In the genomic region with DNA sequence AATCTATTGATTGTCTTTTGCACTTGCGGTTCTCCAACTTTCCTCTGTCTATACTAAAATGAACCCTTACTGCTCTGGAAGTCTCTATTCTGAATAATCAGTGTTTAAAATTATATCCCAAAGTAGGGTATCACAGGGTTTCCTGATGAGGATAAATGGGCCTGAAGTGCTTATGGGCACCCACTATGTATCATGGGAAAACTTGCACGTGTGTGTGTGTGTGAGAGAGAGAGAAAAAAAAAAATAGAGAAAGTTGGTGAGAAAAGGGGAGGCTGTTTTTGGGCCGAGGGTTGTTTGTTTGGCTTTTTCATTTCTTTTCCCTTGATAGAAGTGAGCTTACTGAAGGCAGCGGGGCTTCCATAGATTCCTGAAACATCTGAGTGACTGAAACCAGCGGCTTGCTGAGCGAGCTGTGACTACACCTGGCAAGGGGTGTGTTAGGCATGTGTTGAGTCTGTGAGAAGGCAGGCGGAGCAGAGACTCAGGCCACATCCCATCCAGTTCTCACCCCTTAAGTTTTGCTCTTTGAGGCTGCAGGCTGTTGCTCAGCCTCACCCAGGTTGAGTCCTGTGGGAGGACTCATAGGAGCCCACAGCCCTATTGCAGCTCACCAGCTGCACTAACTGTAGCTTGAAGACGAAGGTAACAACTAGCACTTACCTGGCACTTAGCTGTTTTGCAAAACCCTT, we compare ENCODE assay signal across 1 cellular context.
TF ChIP-seq lines count a peak whose summit lies in the region.

No MANE protein-coding gene starts in this region.

TF ChIP-seq in WTC11, 78 proteins besides CTCF, POLR2A, EP300 and RAD21 (continued from another document):
- no peak for TF ChIP-seq STAT6 (CRISPR knock-in tag; conservative IDR thresholded peaks at IDR 0.05; ENCODE audit: low read depth)
- no peak for TF ChIP-seq SMAD3 (CRISPR knock-in tag; IDR thresholded peaks at IDR 0.05; ENCODE audit: borderline replicate concordance)
- TF ChIP-seq OVOL2 (CRISPR knock-in tag; IDR thresholded peaks at IDR 0.05; ENCODE audit: borderline replicate concordance), result no peak
- TF ChIP-seq NR2C2 (CRISPR knock-in tag; IDR thresholded peaks at IDR 0.05), result no peak
- TF ChIP-seq, protein P1, sequence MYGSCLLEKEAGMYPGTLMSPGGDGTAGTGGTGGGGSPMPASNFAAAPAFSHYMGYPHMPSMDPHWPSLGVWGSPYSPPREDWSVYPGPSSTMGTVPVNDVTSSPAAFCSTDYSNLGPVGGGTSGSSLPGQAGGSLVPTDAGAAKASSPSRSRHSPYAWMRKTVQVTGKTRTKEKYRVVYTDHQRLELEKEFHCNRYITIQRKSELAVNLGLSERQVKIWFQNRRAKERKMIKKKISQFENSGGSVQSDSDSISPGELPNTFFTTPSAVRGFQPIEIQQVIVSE (CRISPR knock-in tag; IDR thresholded peaks at IDR 0.05; ENCODE audit: borderline replicate concordance), result no peak
- no peak for TF ChIP-seq NFE2L1 (CRISPR knock-in tag; IDR thresholded peaks at IDR 0.05)
- no peak for TF ChIP-seq MXD4 (CRISPR knock-in tag; IDR thresholded peaks at IDR 0.05; ENCODE audit: borderline replicate concordance)
- TF ChIP-seq SMAD4 (CRISPR knock-in tag; IDR thresholded peaks at IDR 0.05), result no peak
- TF ChIP-seq, protein P2, sequence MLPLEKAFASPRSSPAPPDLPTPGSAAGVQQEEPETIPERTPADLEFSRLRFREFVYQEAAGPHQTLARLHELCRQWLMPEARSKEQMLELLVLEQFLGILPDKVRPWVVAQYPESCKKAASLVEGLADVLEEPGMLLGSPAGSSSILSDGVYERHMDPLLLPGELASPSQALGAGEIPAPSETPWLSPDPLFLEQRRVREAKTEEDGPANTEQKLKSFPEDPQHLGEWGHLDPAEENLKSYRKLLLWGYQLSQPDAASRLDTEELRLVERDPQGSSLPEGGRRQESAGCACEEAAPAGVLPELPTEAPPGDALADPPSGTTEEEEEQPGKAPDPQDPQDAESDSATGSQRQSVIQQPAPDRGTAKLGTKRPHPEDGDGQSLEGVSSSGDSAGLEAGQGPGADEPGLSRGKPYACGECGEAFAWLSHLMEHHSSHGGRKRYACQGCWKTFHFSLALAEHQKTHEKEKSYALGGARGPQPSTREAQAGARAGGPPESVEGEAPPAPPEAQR (CRISPR knock-in tag; IDR thresholded peaks at IDR 0.05), result no peak
- TF ChIP-seq PREB (CRISPR knock-in tag; IDR thresholded peaks at IDR 0.05; ENCODE audit: borderline replicate concordance), result no peak
- TF ChIP-seq EMX1 (CRISPR knock-in tag; IDR thresholded peaks at IDR 0.05), result no peak
- no peak for TF ChIP-seq ZNF416 (CRISPR knock-in tag; IDR thresholded peaks at IDR 0.05)
- TF ChIP-seq, protein P3, sequence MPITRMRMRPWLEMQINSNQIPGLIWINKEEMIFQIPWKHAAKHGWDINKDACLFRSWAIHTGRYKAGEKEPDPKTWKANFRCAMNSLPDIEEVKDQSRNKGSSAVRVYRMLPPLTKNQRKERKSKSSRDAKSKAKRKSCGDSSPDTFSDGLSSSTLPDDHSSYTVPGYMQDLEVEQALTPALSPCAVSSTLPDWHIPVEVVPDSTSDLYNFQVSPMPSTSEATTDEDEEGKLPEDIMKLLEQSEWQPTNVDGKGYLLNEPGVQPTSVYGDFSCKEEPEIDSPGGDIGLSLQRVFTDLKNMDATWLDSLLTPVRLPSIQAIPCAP (CRISPR knock-in tag; IDR thresholded peaks at IDR 0.05), result no peak
